In genomic region chr5:135678640-135679268, GRCh38 we compare ENCODE assay signal across 17 cellular contexts.
A peak's percentile ranks its signal among the peaks of the same experiment; 100 is the strongest.
DNase-seq lines count a peak whose midpoint lies in the region; ATAC-seq and TF ChIP-seq lines count a peak whose summit lies in the region.
"Had no signal": no experiment of that assay in that cellular context is flagged by ENCODE, and none has a peak within 500 bp of the region (broad histone marks: within the 10 kb centered on the region; RNA-seq: fewer than 3 reads in every experiment).

No MANE protein-coding gene starts in this region.

- H3K36me3 ChIP-seq in RWPE2 (ENCODE audit: low read depth), result no peaks in the 10 kb centered on the region
- no peaks in the 10 kb centered on the region for H3K36me3 ChIP-seq in Caco-2 (ENCODE audit: control insufficient read depth, insufficient read depth, low read length)
- H3K36me3 ChIP-seq in endodermal cell (ENCODE audit: control insufficient read depth, insufficient read depth, low read length), result no peaks in the 10 kb centered on the region

- intact Hi-C loops in Caco-2 (cut with micrococcal nuclease; ENCODE audit: unreplicated experiment), result no loop called here

- H3K4me3 ChIP-seq in RWPE2 (ENCODE audit: severe bottlenecking) (no peak overlapping the region), epithelial cell of esophagus (ENCODE audit: low read length) (no peak overlapping the region), Caco-2 (ENCODE audit: low read depth, low read length) (no peak overlapping the region), endodermal cell (ENCODE audit: low read length) (no peak overlapping the region)
- H3K4me3 ChIP-seq: GM12878, GM23248 had no signal

- H3K4me3 Mint-ChIP-seq in osteocyte (ENCODE audit: unreplicated experiment), result no peak overlapping the region
- no peak overlapping the region for H3K4me3 Mint-ChIP-seq in Caco-2 (ENCODE audit: unreplicated experiment)
- no peak overlapping the region for H3K4me3 Mint-ChIP-seq in endodermal cell
- H3K4me3 Mint-ChIP-seq: B cell; CD4-positive, alpha-beta T cell had no signal

- H3K4me1 Mint-ChIP-seq in osteocyte (ENCODE audit: unreplicated experiment) (no peaks in the 10 kb centered on the region), Caco-2 (ENCODE audit: low read depth, unreplicated experiment) (no peaks in the 10 kb centered on the region), endodermal cell (no peaks in the 10 kb centered on the region)
- H3K4me1 Mint-ChIP-seq: B cell had no signal

- H3K4me1 ChIP-seq in RWPE2 (ENCODE audit: insufficient read depth, poor library complexity, severe bottlenecking) (no peaks in the 10 kb centered on the region), foreskin keratinocyte (peaks cover 6% of the 10 kb centered on the region), Caco-2 (no peaks in the 10 kb centered on the region), endodermal cell (ENCODE audit: control insufficient read depth, insufficient read depth, low read length) (no peaks in the 10 kb centered on the region)

- H3K36me3 Mint-ChIP-seq in osteocyte (ENCODE audit: unreplicated experiment) (no peaks in the 10 kb centered on the region), Caco-2 (ENCODE audit: insufficient read depth, unreplicated experiment) (no peaks in the 10 kb centered on the region), endodermal cell (ENCODE audit: low read depth) (no peaks in the 10 kb centered on the region)

- H3K27ac Mint-ChIP-seq in osteocyte (ENCODE audit: unreplicated experiment) (no peak overlapping the region), Caco-2 (ENCODE audit: unreplicated experiment) (no peak overlapping the region), endodermal cell (no peak overlapping the region)
- H3K27ac Mint-ChIP-seq: B cell; CD4-positive, alpha-beta T cell had no signal

- no TSS peak for BruUV-seq in Caco-2 (replicated peaks; lab: Mats Ljungman, UMichigan)

- no peak for DNase-seq in RWPE2 (ENCODE audit: low spot score)
- DNase-seq in epithelial cell of esophagus (ENCODE audit: low read depth), result peak; percentile 68
- peak in 1 of 2 donors; percentile 50 for DNase-seq in foreskin keratinocyte
- DNase-seq in osteocyte (ENCODE audit: extremely low spot score, unreplicated experiment), result peak; percentile 62
- DNase-seq in stimulated activated CD4-positive, alpha-beta T cell treated with anti-CD3 and anti-CD28 coated beads, Interleukin-4, amount 100 ng/mL, for 24 hours, result no peak
- no peak for DNase-seq in Caco-2
- DNase-seq in endodermal cell, result no peak
- DNase-seq: ACHN; C1 segment of cervical spinal cord; CD4-positive, alpha-beta T cell; DMS79; GM23248 had no signal

- POLR2A ChIA-PET in Caco-2 (lab: Charles Lee), result no interaction called here

- H3K9ac ChIP-seq in endodermal cell (ENCODE audit: extremely low read depth, low read length, poor library complexity, severe bottlenecking), result no peak overlapping the region
- H3K9ac ChIP-seq: GM23248 had no signal

- H3K9me3 Mint-ChIP-seq in osteocyte (ENCODE audit: unreplicated experiment) (peaks cover 43% of the 10 kb centered on the region), Caco-2 (ENCODE audit: unreplicated experiment) (peaks cover 14% of the 10 kb centered on the region), endodermal cell (peaks cover 14% of the 10 kb centered on the region)

- CTCF ChIA-PET in Caco-2 (lab: Charles Lee), result no interaction called here

- H3K27me3 Mint-ChIP-seq in osteocyte (ENCODE audit: unreplicated experiment), result peaks cover 13% of the 10 kb centered on the region
- H3K27me3 Mint-ChIP-seq in Caco-2 (ENCODE audit: insufficient read depth, unreplicated experiment), result peaks cover 11% of the 10 kb centered on the region
- peaks cover 30% of the 10 kb centered on the region for H3K27me3 Mint-ChIP-seq in endodermal cell (ENCODE audit: insufficient read depth)

- H3K27me3 ChIP-seq in RWPE2 (ENCODE audit: insufficient read depth, poor library complexity, severe bottlenecking) (no peaks in the 10 kb centered on the region), foreskin keratinocyte (no peaks in the 10 kb centered on the region), Caco-2 (replicated peaks; ENCODE audit: control insufficient read depth, insufficient read depth, low read length) (no peaks in the 10 kb centered on the region), endodermal cell (ENCODE audit: control insufficient read depth, insufficient read depth, low read length, poor library complexity, severe bottlenecking) (no peaks in the 10 kb centered on the region)

- H3K27ac ChIP-seq in RWPE2 (ENCODE audit: poor library complexity, severe bottlenecking), result no peak overlapping the region
- no peak overlapping the region for H3K27ac ChIP-seq in foreskin keratinocyte
- H3K27ac ChIP-seq in endodermal cell (ENCODE audit: low read depth, low read length), result no peak overlapping the region
- H3K27ac ChIP-seq: GM23248 had no signal

- 87 to 100% methylated on average over 1 to 2 of the region's 2 CpGs for WGBS in endodermal cell (ENCODE audit: insufficient coverage in 1 of 2, insufficient read length in 1 of 2), 2 experiments

- H3K9me3 ChIP-seq in RWPE2 (ENCODE audit: severe bottlenecking) (peaks cover 4% of the 10 kb centered on the region), Caco-2 (peaks cover 13% of the 10 kb centered on the region), endodermal cell (ENCODE audit: control insufficient read depth, low read length) (peaks cover 11% of the 10 kb centered on the region)

- no peak for TF ChIP-seq CTCF in RWPE2 (IDR thresholded peaks at IDR 0.05; ENCODE audit: poor library complexity, severe bottlenecking)
- TF ChIP-seq CTCF in epithelial cell of esophagus (IDR thresholded peaks at IDR 0.05; ENCODE audit: insufficient read depth, low read depth, low read length, missing control alignments), result no peak
- no peak for TF ChIP-seq CTCF in foreskin keratinocyte (conservative IDR thresholded peaks at IDR 0.05)
- no peak for TF ChIP-seq CTCF in osteocyte (IDR thresholded peaks at IDR 0.05)
- no peak for TF ChIP-seq CTCF in Caco-2 (IDR thresholded peaks at IDR 0.05; ENCODE audit: insufficient read depth in 1 of 2, low read depth in 1 of 2, low read length in 1 of 2, severe bottlenecking in 1 of 2, unreplicated experiment in 1 of 2)
- TF ChIP-seq CTCF in endodermal cell (conservative IDR thresholded peaks at IDR 0.05), result no peak

- peak; percentile 50; the same call in 2 of the 3 replicates for ATAC-seq in RWPE2 (ENCODE audit: low read depth)
- peak; percentile 74 for ATAC-seq in foreskin keratinocyte
- no peak for ATAC-seq in GM19467 (IDR thresholded peaks at IDR 0.05; ENCODE audit: unreplicated experiment)
- ATAC-seq: GM12878, HCT116, HepG2 had no signal

Comparison
In these comparisons a context has a peak if more than half of its experiments do, and no peak if none do; other contexts are left out.
1. DNase-seq: peak in epithelial cell of esophagus (single experiment) and osteocyte (single experiment); none in RWPE2 (single experiment), stimulated activated CD4-positive, alpha-beta T cell treated with anti-CD3 and anti-CD28 coated beads, Interleukin-4, amount 100 ng/mL, for 24 hours (single experiment), Caco-2 (0 of 2) and endodermal cell (single experiment).